20 cellular contexts compared by ENCODE assay signal in genomic region chr7:25671087-25671486, GRCh38.
DNase-seq lines count a peak whose midpoint lies in the region; ATAC-seq and TF ChIP-seq lines count a peak whose summit lies in the region.
"Had no signal": no experiment of that assay in that cellular context is flagged by ENCODE, and none has a peak within 500 bp of the region (broad histone marks: within the 10 kb centered on the region; RNA-seq: fewer than 3 reads in every experiment).

No MANE protein-coding gene starts in this region.

- H3K18ac ChIP-seq in IMR-90 (ENCODE audit: low read depth, low read length): no peak overlapping the region

- no peak for TF ChIP-seq RAD21 in IMR-90 (IDR thresholded peaks at IDR 0.05; ENCODE audit: low read length)

- H3K4me3 ChIP-seq in IMR-90 (ENCODE audit: insufficient read depth, low read depth, low read length) (no peak overlapping the region), esophagus muscularis mucosa (no peak overlapping the region), lung (no peak overlapping the region), spleen (no peak overlapping the region)
- H3K4me3 ChIP-seq: BLaER1 treated with 17β-estradiol and CSF1 and Interleukin-3, amounts not matched to agents 10 nM and 100 nM had no signal

- no peak overlapping the region for H4K5ac ChIP-seq in IMR-90 (ENCODE audit: low read depth, low read length)

- no peak for ATAC-seq in IMR-90 (ENCODE audit: low read depth)
- ATAC-seq in lung (ENCODE audit: insufficient read depth, low FRiP score): peak; percentile 42
- ATAC-seq in HG02884 (IDR thresholded peaks at IDR 0.05; ENCODE audit: unreplicated experiment): no peak
- ATAC-seq: activated CD8-positive, alpha-beta T cell treated with anti-CD3 and anti-CD28 coated beads for 36 hours; HCT116; Panc1 had no signal

- H3K4me2 ChIP-seq in IMR-90 (ENCODE audit: low read depth, low read length): no peak overlapping the region; the same call in 1 of the 2 replicates
- H3K4me2 ChIP-seq: BLaER1 treated with 17β-estradiol and CSF1 and Interleukin-3, amounts not matched to agents 10 nM and 100 nM had no signal

- TF ChIP-seq EP300 in esophagus muscularis mucosa (IDR thresholded peaks at IDR 0.05): no peak

- no peak overlapping the region for H3K4ac ChIP-seq in IMR-90 (ENCODE audit: low read depth, low read length)

- TF ChIP-seq CTCF in IMR-90 (conservative IDR thresholded peaks at IDR 0.05; ENCODE audit: low read depth, low read length) (no peak), esophagus muscularis mucosa (IDR thresholded peaks at IDR 0.05) (no peak), lung (IDR thresholded peaks at IDR 0.05; ENCODE audit: control extremely low read depth, extremely low read depth) (no peak), spleen (IDR thresholded peaks at IDR 0.05 in 8 of 11, conservative IDR thresholded peaks at IDR 0.05 in 3 of 11) (no peak)

- intact Hi-C loops in IMR-90 (cut with micrococcal nuclease) (no loop called here), esophagus muscularis mucosa (cut with DNase I) (loop anchor here (5.0 kb wide), 1 partner anchor 181 kb away; no protein-coding TSS in a partner anchor), spleen (cut with DNase I; ENCODE audit: low total_unique reads) (no loop called here)

- H3K79me1 ChIP-seq in IMR-90 (ENCODE audit: low read depth in 1 of 2, low read length in 2 of 2): no peaks in the 10 kb centered on the region

- H4K20me1 ChIP-seq in IMR-90 (ENCODE audit: insufficient read depth, low read length): no peaks in the 10 kb centered on the region
- H4K20me1 ChIP-seq: BLaER1 treated with 17β-estradiol and CSF1 and Interleukin-3, amounts not matched to agents 10 nM and 100 nM had no signal

- H3K9me3 ChIP-seq in IMR-90 (ENCODE audit: control insufficient read depth, insufficient read depth, low read length): no peaks in the 10 kb centered on the region
- no peaks in the 10 kb centered on the region for H3K9me3 ChIP-seq in esophagus muscularis mucosa
- peaks cover 0 to 3% of the 10 kb centered on the region in 2 donors for H3K9me3 ChIP-seq in lung (ENCODE audit: control insufficient read depth in 2 of 2, insufficient read depth in 1 of 2, low read length in 1 of 2)
- H3K9me3 ChIP-seq in spleen: no peaks in the 10 kb centered on the region
- H3K9me3 ChIP-seq: BLaER1 treated with 17β-estradiol and CSF1 and Interleukin-3, amounts not matched to agents 10 nM and 100 nM had no signal

- H2BK20ac ChIP-seq in IMR-90 (ENCODE audit: low read depth, low read length): no peak overlapping the region

- dilution Hi-C loops in IMR-90 (cut with HindIII; ENCODE audit: low sequenced_read_pairs, unreplicated experiment): no loop called here

- POLR2A ChIA-PET in IMR-90 (lab: Charles Lee; ENCODE audit: unreplicated experiment): no interaction called here

- H2AK9ac ChIP-seq in IMR-90 (replicated peaks; ENCODE audit: low read depth, low read length, poor library complexity): no peak overlapping the region

- BruUV-seq in IMR-90 (replicated peaks; lab: Mats Ljungman, UMichigan): no TSS peak

- H3K36me3 ChIP-seq in IMR-90 (ENCODE audit: control insufficient read depth, insufficient read depth, low read length) (no peaks in the 10 kb centered on the region), esophagus muscularis mucosa (no peaks in the 10 kb centered on the region), lung (ENCODE audit: control insufficient read depth in 2 of 2, insufficient read depth in 2 of 2, low read length in 2 of 2) (no peaks in the 10 kb centered on the region), spleen (no peaks in the 10 kb centered on the region)
- H3K36me3 ChIP-seq: BLaER1 treated with 17β-estradiol and CSF1 and Interleukin-3, amounts not matched to agents 10 nM and 100 nM had no signal

- H3K23ac ChIP-seq in IMR-90 (ENCODE audit: low read depth, low read length): no peak overlapping the region

- H3K9ac ChIP-seq in IMR-90 (ENCODE audit: low read depth, low read length): no peak overlapping the region
- H3K9ac ChIP-seq: BLaER1 treated with 17β-estradiol and CSF1 and Interleukin-3, amounts not matched to agents 10 nM and 100 nM had no signal

- no peak overlapping the region for H2BK5ac ChIP-seq in IMR-90 (ENCODE audit: low read depth, low read length, poor library complexity, severe bottlenecking)

- H4K8ac ChIP-seq in IMR-90 (ENCODE audit: low read depth in 2 of 2, low read length in 2 of 2): no peak overlapping the region

- H3K9me1 ChIP-seq in IMR-90 (ENCODE audit: insufficient read depth, low read length): no peaks in the 10 kb centered on the region

- in situ Hi-C loops in IMR-90 (cut with MboI; ENCODE audit: low sequenced_read_pairs): no loop called here

- CTCF ChIA-PET in IMR-90 (lab: Yijun Ruan, JAX): no interaction called here

- TF ChIP-seq POLR2A in IMR-90 (IDR thresholded peaks at IDR 0.05; ENCODE audit: low read depth, low read length): no peak
- no peak for TF ChIP-seq POLR2A in esophagus muscularis mucosa (IDR thresholded peaks at IDR 0.05; ENCODE audit: low read depth)
- no peak for TF ChIP-seq POLR2A in spleen (IDR thresholded peaks at IDR 0.05)

- H3K27ac ChIP-seq in IMR-90 (ENCODE audit: insufficient read depth, low read length): peak overlapping the region; percentile 29; the same call in 1 of the 2 replicates
- peak overlapping the region; percentile 68 to 79 (median 72) for H3K27ac ChIP-seq in esophagus muscularis mucosa (replicated peaks in 1 of 4)
- no peak overlapping the region for H3K27ac ChIP-seq in lung (ENCODE audit: low read depth in 1 of 2, low read length in 1 of 2)
- peak overlapping the region in 6 of 8 donors; percentile 15 to 67 (median 52) for H3K27ac ChIP-seq in spleen
- H3K27ac ChIP-seq: BLaER1 treated with 17β-estradiol and CSF1 and Interleukin-3, amounts not matched to agents 10 nM and 100 nM had no signal

- H2BK120ac ChIP-seq in IMR-90 (ENCODE audit: low read depth, low read length): no peak overlapping the region

- no peak overlapping the region for H4K91ac ChIP-seq in IMR-90 (ENCODE audit: insufficient read depth, low read depth, low read length)

- no peak overlapping the region for H3K14ac ChIP-seq in IMR-90 (replicated peaks; ENCODE audit: low read depth, low read length)

- H2AK5ac ChIP-seq in IMR-90 (ENCODE audit: low read depth, low read length): no peak overlapping the region

- H3K4me1 ChIP-seq in IMR-90 (ENCODE audit: control insufficient read depth, insufficient read depth, low read length): no peaks in the 10 kb centered on the region; the same call in 1 of the 2 replicates
- H3K4me1 ChIP-seq in esophagus muscularis mucosa: peaks cover 11 to 53% (median 36%) of the 10 kb centered on the region in 4 donors
- H3K4me1 ChIP-seq in lung (ENCODE audit: control insufficient read depth in 2 of 2, insufficient read depth in 2 of 2, low read length in 2 of 2): peaks cover 0 to 2% of the 10 kb centered on the region in 2 donors
- no peaks in the 10 kb centered on the region for H3K4me1 ChIP-seq in spleen
- H3K4me1 ChIP-seq: BLaER1 treated with 17β-estradiol and CSF1 and Interleukin-3, amounts not matched to agents 10 nM and 100 nM had no signal

- no peak for DNase-seq in IMR-90
- peak; percentile 87 for DNase-seq in esophagus muscularis mucosa (ENCODE audit: extremely low spot score)
- no peak for DNase-seq in lung (ENCODE audit: low spot score)
- DNase-seq in spleen: no peak
- DNase-seq in hepatic stellate cell (ENCODE audit: low spot score): no peak
- no peak for DNase-seq in GM19240 (ENCODE audit: insufficient read length, low spot score)
- no peak for DNase-seq in ecto neural progenitor cell (ENCODE audit: low spot score)
- DNase-seq: activated B cell treated with CpG ODN at 0.5 μM for 24 hours; activated CD8-positive, alpha-beta T cell treated with anti-CD3 and anti-CD28 coated beads for 36 hours; amniotic stem cell; GDM1; Karpas-422; NCI-H1092; NCI-H2029; NCI-H446; stimulated activated CD4-positive, alpha-beta T cell treated with anti-CD3 and anti-CD28 coated beads, Interleukin-2, amount 100 ng/mL, for 24 hours had no signal

- 25% methylated on average over 6 of the region's 10 CpGs; no CpG with 5 or more reads in 1 of the 2 experiments for WGBS in IMR-90 (ENCODE audit: extremely low coverage in 2 of 2, insufficient read length in 1 of 2), 2 experiments
- WGBS in esophagus muscularis mucosa: 78% methylated on average over 10 of the region's 10 CpGs
- 64 to 67% methylated on average over 10 of the region's 10 CpGs for WGBS in lung, 2 donors
- 68 to 88% (median 76%) methylated on average over 10 of the region's 10 CpGs for WGBS in spleen, 5 donors

- no peak overlapping the region for H2AFZ ChIP-seq in IMR-90 (replicated peaks; ENCODE audit: low read length, poor library complexity)

- H3K56ac ChIP-seq in IMR-90 (ENCODE audit: extremely low read depth, insufficient read depth, low read length): no peak overlapping the region

- H3K27me3 ChIP-seq in IMR-90 (ENCODE audit: control insufficient read depth, insufficient read depth, low read length) (peaks cover 2% of the 10 kb centered on the region; the same call in 1 of the 2 replicates), esophagus muscularis mucosa (no peaks in the 10 kb centered on the region), lung (ENCODE audit: control insufficient read depth, insufficient read depth) (no peaks in the 10 kb centered on the region), spleen (replicated peaks in 1 of 7) (no peaks in the 10 kb centered on the region)
- H3K27me3 ChIP-seq: BLaER1 treated with 17β-estradiol and CSF1 and Interleukin-3, amounts not matched to agents 10 nM and 100 nM had no signal

- no peak overlapping the region for H2BK15ac ChIP-seq in IMR-90 (ENCODE audit: low read depth, low read length)

TF ChIP-seq in IMR-90, 13 proteins besides CTCF, POLR2A, EP300 and RAD21 (continues in another document):
- TF ChIP-seq CEBPB (IDR thresholded peaks at IDR 0.05; ENCODE audit: low read depth, low read length) (no peak), MXI1 (IDR thresholded peaks at IDR 0.05; ENCODE audit: borderline replicate concordance, low read depth, low read length) (no peak), RFX5 (IDR thresholded peaks at IDR 0.05; ENCODE audit: low read depth, low read length) (no peak), RCOR1 (IDR thresholded peaks at IDR 0.05; ENCODE audit: insufficient replicate concordance, low read length) (no peak), USF2 (IDR thresholded peaks at IDR 0.05; ENCODE audit: low read depth, low read length) (no peak), NFE2L2 (IDR thresholded peaks at IDR 0.05; ENCODE audit: low read depth, low read length) (no peak)

Comparison
In these comparisons a context has a peak if more than half of its experiments do, and no peak if none do; other contexts are left out.
1. H3K27ac ChIP-seq: peak in IMR-90 (single experiment), esophagus muscularis mucosa (4 of 4) and spleen (6 of 8); none in lung (0 of 2).